ENCODE assay signal across 1 cellular context in the genomic region with DNA sequence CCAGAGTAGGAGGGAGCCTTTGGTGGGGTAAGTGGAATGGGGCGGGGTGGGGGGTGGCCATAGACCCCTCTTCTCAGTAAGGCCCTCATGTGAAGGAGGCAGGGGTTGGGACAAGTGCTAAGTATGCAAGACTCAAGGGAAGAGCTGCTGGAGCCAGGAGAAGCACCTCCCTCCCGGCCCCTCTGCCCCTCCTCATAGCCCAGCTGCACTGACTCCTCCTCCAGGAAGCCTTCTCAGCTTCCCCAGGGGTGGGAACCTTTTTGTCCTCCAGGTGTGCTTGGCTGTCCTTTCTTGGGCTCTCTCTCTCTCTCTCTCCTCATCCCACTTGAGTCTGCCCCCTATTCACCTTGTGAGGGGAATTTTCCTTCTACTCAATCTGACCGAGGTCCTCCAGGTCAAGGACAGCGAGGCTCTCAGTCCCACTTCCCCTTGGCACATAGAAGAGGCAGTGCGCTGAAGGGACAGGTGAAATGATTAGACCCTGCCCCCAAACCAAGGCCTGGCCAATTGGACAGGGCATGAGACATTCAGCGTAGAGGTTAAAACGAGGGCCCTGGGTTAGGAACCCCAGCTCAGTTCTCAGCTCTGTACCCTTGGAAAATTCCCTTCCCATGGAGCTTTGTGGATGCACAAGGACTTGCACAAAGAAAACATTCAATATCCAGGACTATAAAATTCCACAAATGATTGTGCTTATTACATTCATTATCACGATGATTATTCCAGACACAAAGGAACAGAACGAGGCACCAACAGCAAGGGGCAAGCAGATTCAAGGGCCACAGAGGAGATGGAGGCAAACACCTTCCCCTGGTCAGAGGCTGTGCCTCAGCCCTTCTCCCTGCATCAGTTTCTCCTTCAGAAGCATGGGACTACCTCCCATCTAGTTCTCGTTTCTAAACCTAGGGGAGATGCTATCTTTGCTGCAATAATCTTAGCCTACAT.
TF ChIP-seq lines count a peak whose summit lies in the region.

No MANE protein-coding gene starts in this region.

TF ChIP-seq in HepG2, 621 proteins besides CTCF, POLR2A, EP300 and RAD21:
- TF ChIP-seq ZNF383 (CRISPR knock-in tag; IDR thresholded peaks at IDR 0.05; ENCODE audit: borderline replicate concordance) (no peak), KAT7 (CRISPR knock-in tag; IDR thresholded peaks at IDR 0.05; ENCODE audit: borderline replicate concordance) (no peak), ATRX (CRISPR knock-in tag; IDR thresholded peaks at IDR 0.05; ENCODE audit: borderline replicate concordance) (no peak), PHF8 (CRISPR knock-in tag; IDR thresholded peaks at IDR 0.05) (peak; percentile 15; the same call in 1 of the 2 replicates), ZNF703 (CRISPR knock-in tag; IDR thresholded peaks at IDR 0.05; ENCODE audit: borderline replicate concordance) (no peak), ZKSCAN8 (CRISPR knock-in tag; IDR thresholded peaks at IDR 0.05; ENCODE audit: borderline replicate concordance) (no peak), ZBTB20 (CRISPR knock-in tag; IDR thresholded peaks at IDR 0.05; ENCODE audit: borderline replicate concordance, low read depth) (no peak), PAWR (CRISPR knock-in tag; IDR thresholded peaks at IDR 0.05; ENCODE audit: borderline replicate concordance) (no peak), ZFP36 (IDR thresholded peaks at IDR 0.05; ENCODE audit: borderline replicate concordance, low read depth, low read length, partially characterized antibody) (peak; percentile 83), ZFP82 (CRISPR knock-in tag; IDR thresholded peaks at IDR 0.05; ENCODE audit: borderline replicate concordance) (no peak), ZNF839 (CRISPR knock-in tag; IDR thresholded peaks at IDR 0.05; ENCODE audit: borderline replicate concordance) (no peak), BORCS8-MEF2B (CRISPR knock-in tag; IDR thresholded peaks at IDR 0.05) (no peak), MED1 (CRISPR knock-in tag; IDR thresholded peaks at IDR 0.05) (no peak)
- TF ChIP-seq, protein P1, sequence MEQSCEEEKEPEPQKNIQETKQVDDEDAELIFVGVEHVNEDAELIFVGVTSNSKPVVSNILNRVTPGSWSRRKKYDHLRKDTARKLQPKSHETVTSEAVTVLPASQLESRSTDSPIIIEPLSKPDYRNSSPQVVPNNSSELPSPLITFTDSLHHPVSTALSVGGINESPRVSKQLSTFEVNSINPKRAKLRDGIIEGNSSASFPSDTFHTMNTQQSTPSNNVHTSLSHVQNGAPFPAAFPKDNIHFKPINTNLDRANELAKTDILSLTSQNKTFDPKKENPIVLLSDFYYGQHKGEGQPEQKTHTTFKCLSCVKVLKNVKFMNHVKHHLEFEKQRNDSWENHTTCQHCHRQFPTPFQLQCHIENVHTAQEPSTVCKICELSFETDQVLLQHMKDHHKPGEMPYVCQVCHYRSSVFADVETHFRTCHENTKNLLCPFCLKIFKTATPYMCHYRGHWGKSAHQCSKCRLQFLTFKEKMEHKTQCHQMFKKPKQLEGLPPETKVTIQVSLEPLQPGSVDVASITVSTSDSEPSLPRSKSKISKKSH (CRISPR knock-in tag; IDR thresholded peaks at IDR 0.05; ENCODE audit: borderline replicate concordance), result no peak
- TF ChIP-seq, protein P2, sequence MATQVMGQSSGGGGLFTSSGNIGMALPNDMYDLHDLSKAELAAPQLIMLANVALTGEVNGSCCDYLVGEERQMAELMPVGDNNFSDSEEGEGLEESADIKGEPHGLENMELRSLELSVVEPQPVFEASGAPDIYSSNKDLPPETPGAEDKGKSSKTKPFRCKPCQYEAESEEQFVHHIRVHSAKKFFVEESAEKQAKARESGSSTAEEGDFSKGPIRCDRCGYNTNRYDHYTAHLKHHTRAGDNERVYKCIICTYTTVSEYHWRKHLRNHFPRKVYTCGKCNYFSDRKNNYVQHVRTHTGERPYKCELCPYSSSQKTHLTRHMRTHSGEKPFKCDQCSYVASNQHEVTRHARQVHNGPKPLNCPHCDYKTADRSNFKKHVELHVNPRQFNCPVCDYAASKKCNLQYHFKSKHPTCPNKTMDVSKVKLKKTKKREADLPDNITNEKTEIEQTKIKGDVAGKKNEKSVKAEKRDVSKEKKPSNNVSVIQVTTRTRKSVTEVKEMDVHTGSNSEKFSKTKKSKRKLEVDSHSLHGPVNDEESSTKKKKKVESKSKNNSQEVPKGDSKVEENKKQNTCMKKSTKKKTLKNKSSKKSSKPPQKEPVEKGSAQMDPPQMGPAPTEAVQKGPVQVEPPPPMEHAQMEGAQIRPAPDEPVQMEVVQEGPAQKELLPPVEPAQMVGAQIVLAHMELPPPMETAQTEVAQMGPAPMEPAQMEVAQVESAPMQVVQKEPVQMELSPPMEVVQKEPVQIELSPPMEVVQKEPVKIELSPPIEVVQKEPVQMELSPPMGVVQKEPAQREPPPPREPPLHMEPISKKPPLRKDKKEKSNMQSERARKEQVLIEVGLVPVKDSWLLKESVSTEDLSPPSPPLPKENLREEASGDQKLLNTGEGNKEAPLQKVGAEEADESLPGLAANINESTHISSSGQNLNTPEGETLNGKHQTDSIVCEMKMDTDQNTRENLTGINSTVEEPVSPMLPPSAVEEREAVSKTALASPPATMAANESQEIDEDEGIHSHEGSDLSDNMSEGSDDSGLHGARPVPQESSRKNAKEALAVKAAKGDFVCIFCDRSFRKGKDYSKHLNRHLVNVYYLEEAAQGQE (IDR thresholded peaks at IDR 0.05; ENCODE audit: borderline replicate concordance in 1 of 2, low read depth in 1 of 2, low read length in 2 of 2), result no peak
- TF ChIP-seq, protein P3, sequence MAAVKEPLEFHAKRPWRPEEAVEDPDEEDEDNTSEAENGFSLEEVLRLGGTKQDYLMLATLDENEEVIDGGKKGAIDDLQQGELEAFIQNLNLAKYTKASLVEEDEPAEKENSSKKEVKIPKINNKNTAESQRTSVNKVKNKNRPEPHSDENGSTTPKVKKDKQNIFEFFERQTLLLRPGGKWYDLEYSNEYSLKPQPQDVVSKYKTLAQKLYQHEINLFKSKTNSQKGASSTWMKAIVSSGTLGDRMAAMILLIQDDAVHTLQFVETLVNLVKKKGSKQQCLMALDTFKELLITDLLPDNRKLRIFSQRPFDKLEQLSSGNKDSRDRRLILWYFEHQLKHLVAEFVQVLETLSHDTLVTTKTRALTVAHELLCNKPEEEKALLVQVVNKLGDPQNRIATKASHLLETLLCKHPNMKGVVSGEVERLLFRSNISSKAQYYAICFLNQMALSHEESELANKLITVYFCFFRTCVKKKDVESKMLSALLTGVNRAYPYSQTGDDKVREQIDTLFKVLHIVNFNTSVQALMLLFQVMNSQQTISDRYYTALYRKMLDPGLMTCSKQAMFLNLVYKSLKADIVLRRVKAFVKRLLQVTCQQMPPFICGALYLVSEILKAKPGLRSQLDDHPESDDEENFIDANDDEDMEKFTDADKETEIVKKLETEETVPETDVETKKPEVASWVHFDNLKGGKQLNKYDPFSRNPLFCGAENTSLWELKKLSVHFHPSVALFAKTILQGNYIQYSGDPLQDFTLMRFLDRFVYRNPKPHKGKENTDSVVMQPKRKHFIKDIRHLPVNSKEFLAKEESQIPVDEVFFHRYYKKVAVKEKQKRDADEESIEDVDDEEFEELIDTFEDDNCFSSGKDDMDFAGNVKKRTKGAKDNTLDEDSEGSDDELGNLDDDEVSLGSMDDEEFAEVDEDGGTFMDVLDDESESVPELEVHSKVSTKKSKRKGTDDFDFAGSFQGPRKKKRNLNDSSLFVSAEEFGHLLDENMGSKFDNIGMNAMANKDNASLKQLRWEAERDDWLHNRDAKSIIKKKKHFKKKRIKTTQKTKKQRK (IDR thresholded peaks at IDR 0.05; ENCODE audit: low read length), result no peak
- TF ChIP-seq, protein P4, sequence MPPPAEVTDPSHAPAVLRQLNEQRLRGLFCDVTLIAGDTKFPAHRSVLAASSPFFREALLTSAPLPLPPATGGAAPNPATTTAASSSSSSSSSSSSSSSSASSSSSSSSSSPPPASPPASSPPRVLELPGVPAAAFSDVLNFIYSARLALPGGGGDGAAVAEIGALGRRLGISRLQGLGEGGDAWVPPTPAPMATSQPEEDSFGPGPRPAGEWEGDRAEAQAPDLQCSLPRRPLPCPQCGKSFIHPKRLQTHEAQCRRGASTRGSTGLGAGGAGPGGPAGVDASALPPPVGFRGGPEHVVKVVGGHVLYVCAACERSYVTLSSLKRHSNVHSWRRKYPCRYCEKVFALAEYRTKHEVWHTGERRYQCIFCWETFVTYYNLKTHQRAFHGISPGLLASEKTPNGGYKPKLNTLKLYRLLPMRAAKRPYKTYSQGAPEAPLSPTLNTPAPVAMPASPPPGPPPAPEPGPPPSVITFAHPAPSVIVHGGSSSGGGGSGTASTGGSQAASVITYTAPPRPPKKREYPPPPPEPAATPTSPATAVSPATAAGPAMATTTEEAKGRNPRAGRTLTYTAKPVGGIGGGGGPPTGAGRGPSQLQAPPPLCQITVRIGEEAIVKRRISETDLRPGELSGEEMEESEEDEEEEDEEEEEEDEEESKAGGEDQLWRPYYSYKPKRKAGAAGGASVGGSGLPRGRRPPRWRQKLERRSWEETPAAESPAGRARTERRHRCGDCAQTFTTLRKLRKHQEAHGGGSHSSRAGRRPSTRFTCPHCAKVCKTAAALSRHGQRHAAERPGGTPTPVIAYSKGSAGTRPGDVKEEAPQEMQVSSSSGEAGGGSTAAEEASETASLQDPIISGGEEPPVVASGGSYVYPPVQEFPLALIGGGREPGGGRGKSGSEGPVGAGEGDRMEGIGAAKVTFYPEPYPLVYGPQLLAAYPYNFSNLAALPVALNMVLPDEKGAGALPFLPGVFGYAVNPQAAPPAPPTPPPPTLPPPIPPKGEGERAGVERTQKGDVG (CRISPR knock-in tag; IDR thresholded peaks at IDR 0.05; ENCODE audit: borderline replicate concordance), result no peak
